In genomic region chr19:13881692-13882418, GRCh38 we compare ENCODE assay signal across 8 cellular contexts. TPM values are rescaled to one million over a fixed set of nuclear protein-coding genes. Genes with fewer than 3 reads are reported as not detected.
DNase-seq lines count a peak whose midpoint lies in the region; ATAC-seq and TF ChIP-seq lines count a peak whose summit lies in the region.

No MANE protein-coding gene starts in this region.

- ATAC-seq in HG02678 (IDR thresholded peaks at IDR 0.05; ENCODE audit: unreplicated experiment) = no peak
- no peak for ATAC-seq in GM19395 (IDR thresholded peaks at IDR 0.05; ENCODE audit: unreplicated experiment)

- no peaks in the 10 kb centered on the region for H3K79me2 ChIP-seq in parathyroid adenoma

- no peak overlapping the region for H3K4me3 ChIP-seq in parathyroid adenoma (ENCODE audit: low read depth, low read length)

- in situ Hi-C loops in GM13976 (cut with MboI; ENCODE audit: low sequenced_read_pairs, unreplicated experiment) = loop anchor here (5.0 kb wide), 1 partner anchor 190 kb away; the partner anchor contains the start of gene MISP3

- H3K36me3 ChIP-seq in parathyroid adenoma (ENCODE audit: control insufficient read depth, insufficient read depth, low read length) = no peaks in the 10 kb centered on the region

- peaks cover 7% of the 10 kb centered on the region for H3K4me1 ChIP-seq in parathyroid adenoma

- DNase-seq in GM13976 (ENCODE audit: low spot score) (peak; percentile 50), RPMI7951 (ENCODE audit: low read depth) (peak; percentile 96), cerebellar nuclear complex (lab: John Stamatoyannopoulos, UW) (no peak), NCI-H524 (lab: John Stamatoyannopoulos, UW) (no peak)

- TF ChIP-seq CTCF in GM13976 (IDR thresholded peaks at IDR 0.05; ENCODE audit: borderline replicate concordance, control extremely low read depth, extremely low read depth, insufficient read depth, missing control alignments) = no peak
- TF ChIP-seq CTCF in parathyroid adenoma (IDR thresholded peaks at IDR 0.05) = no peak

- no peaks in the 10 kb centered on the region for H3K9me3 ChIP-seq in parathyroid adenoma (ENCODE audit: control insufficient read depth, low read length)

- H3K27me3 ChIP-seq in parathyroid adenoma (ENCODE audit: control insufficient read depth, insufficient read depth, low read length) = no peaks in the 10 kb centered on the region

- H2AFZ ChIP-seq in parathyroid adenoma = peak overlapping the region; percentile 76

- no peak overlapping the region for H3K9ac ChIP-seq in parathyroid adenoma

- H3K4me2 ChIP-seq in parathyroid adenoma (ENCODE audit: low read length) = no peak overlapping the region

- peak overlapping the region; percentile 77 for H3K27ac ChIP-seq in cingulate gyrus (ENCODE audit: low read depth, low read length)
- no peak overlapping the region for H3K27ac ChIP-seq in parathyroid adenoma

RNA-seq across cellular contexts. Expression of gene NANOS3, which starts 4.9 kb away (rescaled TPM):
- total RNA-seq in RPMI7951 (2014; rRNA removed; shearing (Covaris generic)) = 1.3 TPM in 1 of 2 replicates, not detected in the other

RNA-seq across cellular contexts. Expression of gene BRME1, which starts 24.1 kb away (rescaled TPM):
- 1.6 and 2.1 TPM in 2 replicates for total RNA-seq in RPMI7951 (2014; rRNA removed; shearing (Covaris generic))

RNA-seq across cellular contexts. Expression of gene CC2D1A, which starts 24.1 kb away (rescaled TPM):
- total RNA-seq in RPMI7951 (2014; rRNA removed; shearing (Covaris generic)) = 14.7 and 15.7 TPM in 2 replicates

RNA-seq across cellular contexts. Expression of gene PODNL1, which starts 56.4 kb away (rescaled TPM):
- total RNA-seq in RPMI7951 (2014; rRNA removed; shearing (Covaris generic)) = 3.2 and 4.2 TPM in 2 replicates

Comparison
In these comparisons a context has a peak if more than half of its experiments do, and no peak if none do; other contexts are left out.
1. DNase-seq: peak in GM13976 (single experiment) and RPMI7951 (single experiment); none in cerebellar nuclear complex (0 of 2) and NCI-H524 (0 of 2).